Comparison of ENCODE assay signal across 13 cellular contexts in genomic region chr7:115707684-115708341, GRCh38.
DNase-seq lines count a peak whose midpoint lies in the region; TF ChIP-seq lines count a peak whose summit lies in the region.
"Had no signal": no experiment of that assay in that cellular context is flagged by ENCODE, and none has a peak within 500 bp of the region (broad histone marks: within the 10 kb centered on the region; RNA-seq: fewer than 3 reads in every experiment).

No MANE protein-coding gene starts in this region.

- H3K36me3 ChIP-seq in kidney epithelial cell (ENCODE audit: control insufficient read depth, insufficient read depth, low read length), result no peaks in the 10 kb centered on the region
- H3K36me3 ChIP-seq: gastroesophageal sphincter had no signal

- no peak overlapping the region for H3K4me3 ChIP-seq in kidney epithelial cell (ENCODE audit: low read depth, low read length)
- H3K4me3 ChIP-seq: gastroesophageal sphincter had no signal

- DNase-seq in DMS79 (lab: John Stamatoyannopoulos, UW) (peak; percentile 60), NCI-H1436 (lab: John Stamatoyannopoulos, UW) (peak; percentile 72), NCI-H774 (lab: John Stamatoyannopoulos, UW) (peak; percentile 68), kidney epithelial cell (ENCODE audit: low read depth) (peak; percentile 10), ecto neural progenitor cell (ENCODE audit: low spot score) (no peak)
- no peak for DNase-seq in activated CD4-positive, CD25-positive, alpha-beta regulatory T cell (lab: John Stamatoyannopoulos, UW)
- no peak for DNase-seq in effector CD8-positive, alpha-beta T cell (lab: John Stamatoyannopoulos, UW)
- DNase-seq: activated CD4-positive, alpha-beta T cell treated with anti-CD3 and anti-CD28 coated beads for 1 hour; activated T-cell treated with anti-CD3 and anti-CD28 coated beads, Interleukin-2, amount 50 U/mL, for 24 hours; amniotic stem cell; dorsolateral prefrontal cortex; KG1 had no signal

- TF ChIP-seq CTCF in kidney epithelial cell (IDR thresholded peaks at IDR 0.05; ENCODE audit: insufficient read depth, low read length, poor library complexity, severe bottlenecking), result no peak

- no peaks in the 10 kb centered on the region for H3K27me3 ChIP-seq in kidney epithelial cell (ENCODE audit: control insufficient read depth, insufficient read depth, low read length)
- H3K27me3 ChIP-seq: dorsolateral prefrontal cortex, gastroesophageal sphincter had no signal

Comparison
In these comparisons a context has a peak if more than half of its experiments do, and no peak if none do; other contexts are left out.
1. DNase-seq: peak in DMS79 (single experiment), NCI-H1436 (single experiment), NCI-H774 (single experiment) and kidney epithelial cell (single experiment); none in activated CD4-positive, CD25-positive, alpha-beta regulatory T cell (0 of 4), ecto neural progenitor cell (single experiment) and effector CD8-positive, alpha-beta T cell (single experiment).